ENCODE assay signal across 11 cellular contexts in genomic region chr11:116890193-116890592, GRCh38. TPM values are rescaled to one million over a fixed set of nuclear protein-coding genes. Genes with fewer than 3 reads are reported as not detected.
DNase-seq lines count a peak whose midpoint lies in the region; ATAC-seq, FAIRE-seq and TF ChIP-seq lines count a peak whose summit lies in the region.
"Had no signal": no experiment of that assay in that cellular context is flagged by ENCODE, and none has a peak within 500 bp of the region (broad histone marks: within the 10 kb centered on the region; RNA-seq: fewer than 3 reads in every experiment).

No MANE protein-coding gene starts in this region.

- H3K27me3 ChIP-seq in mesenchymal stem cell (ENCODE audit: control insufficient read depth in 1 of 2, insufficient read depth in 1 of 2, low read length in 2 of 2) (no peaks in the 10 kb centered on the region), BE2C (no peaks in the 10 kb centered on the region)

- WGBS in mesenchymal stem cell = 31% methylated on average over 1 of the region's 2 CpGs

- H3K4me1 ChIP-seq in mesenchymal stem cell (ENCODE audit: control insufficient read depth, insufficient read depth, low read depth, low read length) (peaks cover 14% of the 10 kb centered on the region), BE2C (no peaks in the 10 kb centered on the region), kidney (ENCODE audit: control insufficient read depth in 1 of 2, insufficient read depth in 1 of 2, low read depth in 1 of 2, low read length in 2 of 2) (no peaks in the 10 kb centered on the region)

- H3K27ac ChIP-seq in KOPT-K1 (ENCODE audit: low read depth, low read length, poor library complexity, severe bottlenecking) (peak overlapping the region; percentile 32), mesenchymal stem cell (ENCODE audit: low read length, poor library complexity, severe bottlenecking) (no peak overlapping the region), kidney (ENCODE audit: low read depth in 2 of 2, low read length in 2 of 2) (no peak overlapping the region)

- peaks cover 1% of the 10 kb centered on the region for H3K79me1 ChIP-seq in mesenchymal stem cell (replicated peaks; ENCODE audit: low read length, poor library complexity, severe bottlenecking)

- H2BK5ac ChIP-seq in mesenchymal stem cell (ENCODE audit: low read depth, low read length, poor library complexity, severe bottlenecking) = no peak overlapping the region

- H3K9me3 ChIP-seq in KOPT-K1 (ENCODE audit: insufficient read depth, low read length, poor library complexity, severe bottlenecking) (no peaks in the 10 kb centered on the region), mesenchymal stem cell (ENCODE audit: control insufficient read depth, low read length) (no peaks in the 10 kb centered on the region), BE2C (no peaks in the 10 kb centered on the region), kidney (ENCODE audit: control insufficient read depth in 1 of 2, low read length in 2 of 2) (no peaks in the 10 kb centered on the region)

- H3K36me3 ChIP-seq in KOPT-K1 (ENCODE audit: insufficient read depth, low read length) (peaks cover 26% of the 10 kb centered on the region; the same call in 1 of the 2 replicates), mesenchymal stem cell (ENCODE audit: control insufficient read depth in 1 of 2, insufficient read depth in 2 of 2, low read depth in 1 of 2, low read length in 2 of 2) (peaks cover 3 to 38% of the 10 kb centered on the region in 2 experiments), BE2C (peaks cover 4% of the 10 kb centered on the region), kidney (ENCODE audit: control insufficient read depth in 1 of 2, insufficient read depth in 2 of 2, low read length in 2 of 2) (peaks cover 18% of the 10 kb centered on the region in 2 donors)

- H2AK5ac ChIP-seq in mesenchymal stem cell (ENCODE audit: low read length, severe bottlenecking) = no peak overlapping the region

- no peak overlapping the region for H2BK15ac ChIP-seq in mesenchymal stem cell (ENCODE audit: low read depth, poor library complexity, severe bottlenecking)

- H3K4me3 ChIP-seq in mesenchymal stem cell (ENCODE audit: insufficient read depth in 1 of 2, low read depth in 1 of 2, low read length in 2 of 2) (no peak overlapping the region), BE2C (ENCODE audit: low read depth, low read length) (no peak overlapping the region), kidney (ENCODE audit: low read length in 2 of 2) (no peak overlapping the region)

- no peak for TF ChIP-seq CTCF in BE2C (IDR thresholded peaks at IDR 0.05; ENCODE audit: low read depth, low read length)
- no peak for TF ChIP-seq CTCF in kidney (IDR thresholded peaks at IDR 0.05; ENCODE audit: borderline replicate concordance, extremely low read depth, insufficient read depth)

- no peak overlapping the region for H2AFZ ChIP-seq in mesenchymal stem cell (ENCODE audit: low read depth, low read length)

- H3K23ac ChIP-seq in mesenchymal stem cell (ENCODE audit: low read length in 2 of 2) = no peak overlapping the region

- no peak for FAIRE-seq in kidney (lab: Jason Lieb, UNC)

- intact Hi-C loops in kidney (cut with DNase I) = no loop called here
- intact Hi-C loops in Right ventricle myocardium superior (cut with DNase I) = loop anchor here (10.0 kb wide), 1 partner anchor 55 kb away; no protein-coding TSS in a partner anchor

- H2BK120ac ChIP-seq in mesenchymal stem cell (ENCODE audit: low read depth, low read length) = no peak overlapping the region

- no peak overlapping the region for H4K8ac ChIP-seq in mesenchymal stem cell (ENCODE audit: low read length)

- H3K18ac ChIP-seq in mesenchymal stem cell (ENCODE audit: low read depth in 1 of 2, low read length in 2 of 2) = no peak overlapping the region

- no peak overlapping the region for H3K4me2 ChIP-seq in mesenchymal stem cell (ENCODE audit: low read length, poor library complexity, severe bottlenecking)

- H2BK12ac ChIP-seq in mesenchymal stem cell (ENCODE audit: low read length in 2 of 2) = no peak overlapping the region

- H4K91ac ChIP-seq in mesenchymal stem cell (ENCODE audit: low read length) = no peak overlapping the region

- H3K9ac ChIP-seq in mesenchymal stem cell (ENCODE audit: low read length) = no peak overlapping the region
- H3K9ac ChIP-seq in kidney (ENCODE audit: low read length in 2 of 2) = no peak overlapping the region

- no peak overlapping the region for H3K14ac ChIP-seq in mesenchymal stem cell (ENCODE audit: low read length in 2 of 2)

- peak overlapping the region in 1 of 2 experiments; percentile 71 for H3K4ac ChIP-seq in mesenchymal stem cell (ENCODE audit: low read depth in 1 of 2, low read length in 2 of 2)

- ATAC-seq in GM18870 (IDR thresholded peaks at IDR 0.05; ENCODE audit: unreplicated experiment) (peak; percentile 55), GM21515 (IDR thresholded peaks at IDR 0.05; ENCODE audit: unreplicated experiment) (peak; percentile 59), GM18858 (IDR thresholded peaks at IDR 0.05; ENCODE audit: unreplicated experiment) (no peak), Right ventricle myocardium superior (ENCODE audit: poor library complexity) (no peak)

- DNase-seq in mesenchymal stem cell (peak; percentile 27), BE2C (no peak), kidney (no peak), Right ventricle myocardium superior (no peak)
- DNase-seq: hypothalamus, NCI-H226 had no signal

RNA-seq across cellular contexts. Expression of gene APOA1, which starts 52.8 kb away (rescaled TPM):
- not detected for polyA plus RNA-seq in mesenchymal stem cell (2013, experiment 1 of 2)
- not detected for polyA plus RNA-seq in mesenchymal stem cell (2013, experiment 2 of 2)
- polyA plus RNA-seq in BE2C (2012; ENCODE audit: insufficient read depth, insufficient read length, low read depth) = 1.1 TPM
- total RNA-seq in kidney = not detected
- 2.0 TPM for polyA plus RNA-seq in kidney (ENCODE audit: insufficient read depth, low read depth, low replicate concordance)
- total RNA-seq in Right ventricle myocardium superior = 8.4 TPM
- total RNA-seq: osteocyte had no signal

Comparison
In these comparisons a context has a peak if more than half of its experiments do, and no peak if none do; other contexts are left out.
1. ATAC-seq: peak in GM18870 (single experiment) and GM21515 (single experiment); none in GM18858 (single experiment) and Right ventricle myocardium superior (single experiment).